In the genomic region with DNA sequence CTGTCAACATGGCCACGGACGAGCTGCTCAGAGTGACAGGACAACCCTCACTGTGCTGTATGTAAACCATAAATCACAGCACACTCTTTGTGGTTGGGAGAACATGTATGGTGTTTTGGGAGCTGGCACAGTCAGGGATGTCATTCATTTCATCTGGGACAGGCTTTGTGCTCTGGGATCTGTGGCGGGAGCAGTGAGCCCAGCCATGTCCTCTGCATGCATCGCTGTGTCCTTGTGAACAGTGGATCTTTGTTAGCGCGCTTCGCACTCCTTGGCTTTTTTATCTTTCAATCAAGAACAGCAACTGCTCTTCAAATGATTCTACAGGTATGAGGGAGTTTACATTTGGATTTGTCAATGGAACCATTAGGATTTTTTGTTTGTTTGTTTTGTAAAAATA, we compare ENCODE assay signal across 17 cellular contexts. TPM values are rescaled to one million over a fixed set of nuclear protein-coding genes. Genes with fewer than 3 reads are reported as not detected.
A peak's percentile ranks its signal among the peaks of the same experiment; 100 is the strongest.
DNase-seq lines count a peak whose midpoint lies in the region; ATAC-seq and TF ChIP-seq lines count a peak whose summit lies in the region.
"Had no signal": no experiment of that assay in that cellular context is flagged by ENCODE, and none has a peak within 500 bp of the region (broad histone marks: within the 10 kb centered on the region; RNA-seq: fewer than 3 reads in every experiment).

No MANE protein-coding gene starts in this region.

- H3K4me3 Mint-ChIP-seq in activated naive CD4-positive, alpha-beta T cell treated with anti-CD3 and anti-CD28 coated beads, Interleukin-2, amount 50 U/mL, for 24 hours: no peak overlapping the region
- H3K4me3 Mint-ChIP-seq in activated CD8-positive, alpha-beta T cell treated with anti-CD3 and anti-CD28 coated beads, Interleukin-2, amount 10 ng/mL, durations not matched to agents 7 days and 5 days: no peak overlapping the region

- H3K9me3 Mint-ChIP-seq in activated naive CD4-positive, alpha-beta T cell treated with anti-CD3 and anti-CD28 coated beads, Interleukin-2, amount 50 U/mL, for 24 hours: no peaks in the 10 kb centered on the region
- H3K9me3 Mint-ChIP-seq in activated CD8-positive, alpha-beta T cell treated with anti-CD3 and anti-CD28 coated beads, Interleukin-2, amount 10 ng/mL, durations not matched to agents 7 days and 5 days (ENCODE audit: insufficient read depth): no peaks in the 10 kb centered on the region

- H3K27ac Mint-ChIP-seq in activated naive CD4-positive, alpha-beta T cell treated with anti-CD3 and anti-CD28 coated beads, Interleukin-2, amount 50 U/mL, for 24 hours: peak overlapping the region; percentile 6
- H3K27ac Mint-ChIP-seq in activated CD8-positive, alpha-beta T cell treated with anti-CD3 and anti-CD28 coated beads, Interleukin-2, amount 10 ng/mL, durations not matched to agents 7 days and 5 days: peak overlapping the region; percentile 2

- H3K4me1 Mint-ChIP-seq in activated naive CD4-positive, alpha-beta T cell treated with anti-CD3 and anti-CD28 coated beads, Interleukin-2, amount 50 U/mL, for 24 hours: peaks cover 49% of the 10 kb centered on the region
- peaks cover 60% of the 10 kb centered on the region for H3K4me1 Mint-ChIP-seq in activated CD8-positive, alpha-beta T cell treated with anti-CD3 and anti-CD28 coated beads, Interleukin-2, amount 10 ng/mL, durations not matched to agents 7 days and 5 days (ENCODE audit: low read depth)

- CTCF ChIA-PET in activated CD8-positive, alpha-beta T cell treated with anti-CD3 and anti-CD28 coated beads, Interleukin-2, amount 10 ng/mL, durations not matched to agents 7 days and 5 days (lab: Charles Lee): interaction anchor here (1.0 to 1.4 kb wide), 3 partner anchors 23 to 34 kb away, joined by 3 to 5 read pairs (median 3); no protein-coding TSS in a partner anchor

- POLR2A ChIA-PET in activated CD8-positive, alpha-beta T cell treated with anti-CD3 and anti-CD28 coated beads, Interleukin-2, amount 10 ng/mL, durations not matched to agents 7 days and 5 days (lab: Charles Lee): interaction anchor here (0.6 to 2.1 kb wide), 4 partner anchors 12 to 34 kb away, joined by 3 to 6 read pairs (median 4); no protein-coding TSS in a partner anchor

- no peaks in the 10 kb centered on the region for H3K27me3 Mint-ChIP-seq in activated naive CD4-positive, alpha-beta T cell treated with anti-CD3 and anti-CD28 coated beads, Interleukin-2, amount 50 U/mL, for 24 hours
- no peaks in the 10 kb centered on the region for H3K27me3 Mint-ChIP-seq in activated CD8-positive, alpha-beta T cell treated with anti-CD3 and anti-CD28 coated beads, Interleukin-2, amount 10 ng/mL, durations not matched to agents 7 days and 5 days (ENCODE audit: low read depth)

- peaks cover 5% of the 10 kb centered on the region for H3K36me3 Mint-ChIP-seq in activated naive CD4-positive, alpha-beta T cell treated with anti-CD3 and anti-CD28 coated beads, Interleukin-2, amount 50 U/mL, for 24 hours
- peaks cover 50% of the 10 kb centered on the region for H3K36me3 Mint-ChIP-seq in activated CD8-positive, alpha-beta T cell treated with anti-CD3 and anti-CD28 coated beads, Interleukin-2, amount 10 ng/mL, durations not matched to agents 7 days and 5 days (ENCODE audit: low read depth)

- DNase-seq in activated naive CD4-positive, alpha-beta T cell (lab: John Stamatoyannopoulos, UW): no peak
- DNase-seq in activated CD8-positive, alpha-beta T cell treated with anti-CD3 and anti-CD28 coated beads, Interleukin-2, amount 10 ng/mL, durations not matched to agents 7 days and 5 days: no peak
- DNase-seq in middle frontal gyrus (ENCODE audit: extremely low spot score, low spot score) (no peak), GM20000 (ENCODE audit: low spot score) (no peak)
- DNase-seq: DMS153, HCEC 1CT, lower lobe of right lung, NCI-H1105, occipital lobe had no signal

- H3K27me3 ChIP-seq in layer of hippocampus (ENCODE audit: control insufficient read depth, insufficient read depth, low read length): no peaks in the 10 kb centered on the region
- H3K27me3 ChIP-seq: esophagus muscularis mucosa, thyroid gland had no signal

- TF ChIP-seq CTCF in GM20000 (IDR thresholded peaks at IDR 0.05; ENCODE audit: extremely low read depth, missing control alignments): no peak

- no peak for ATAC-seq in activated CD8-positive, alpha-beta T cell treated with anti-CD3 and anti-CD28 coated beads, Interleukin-2, amount 10 ng/mL, durations not matched to agents 7 days and 5 days
- ATAC-seq in HG02840 (IDR thresholded peaks at IDR 0.05; ENCODE audit: low FRiP score, unreplicated experiment): no peak
- no peak for ATAC-seq in HG03565 (IDR thresholded peaks at IDR 0.05; ENCODE audit: unreplicated experiment)
- ATAC-seq: lower lobe of right lung had no signal

- peak overlapping the region; percentile 59 for H3K27ac ChIP-seq in layer of hippocampus (ENCODE audit: low read depth, low read length)
- H3K27ac ChIP-seq: coronary artery, esophagus muscularis mucosa, lower lobe of right lung, skin epidermis, thyroid gland had no signal

RNA-seq across cellular contexts. Expression of gene CCM2, which starts 7.1 kb away (rescaled TPM):
- total RNA-seq in activated CD8-positive, alpha-beta T cell treated with anti-CD3 and anti-CD28 coated beads, Interleukin-2, amount 10 ng/mL, durations not matched to agents 7 days and 5 days: 10 to 100 TPM; 99.6 to 99.9 TPM

RNA-seq across cellular contexts. Expression of gene MYO1G, which starts 28.3 kb away (rescaled TPM):
- 100 to 1,000 TPM; 435 to 453 TPM for total RNA-seq in activated CD8-positive, alpha-beta T cell treated with anti-CD3 and anti-CD28 coated beads, Interleukin-2, amount 10 ng/mL, durations not matched to agents 7 days and 5 days
